ENCODE assay signal across 1 cellular context in the genomic region with DNA sequence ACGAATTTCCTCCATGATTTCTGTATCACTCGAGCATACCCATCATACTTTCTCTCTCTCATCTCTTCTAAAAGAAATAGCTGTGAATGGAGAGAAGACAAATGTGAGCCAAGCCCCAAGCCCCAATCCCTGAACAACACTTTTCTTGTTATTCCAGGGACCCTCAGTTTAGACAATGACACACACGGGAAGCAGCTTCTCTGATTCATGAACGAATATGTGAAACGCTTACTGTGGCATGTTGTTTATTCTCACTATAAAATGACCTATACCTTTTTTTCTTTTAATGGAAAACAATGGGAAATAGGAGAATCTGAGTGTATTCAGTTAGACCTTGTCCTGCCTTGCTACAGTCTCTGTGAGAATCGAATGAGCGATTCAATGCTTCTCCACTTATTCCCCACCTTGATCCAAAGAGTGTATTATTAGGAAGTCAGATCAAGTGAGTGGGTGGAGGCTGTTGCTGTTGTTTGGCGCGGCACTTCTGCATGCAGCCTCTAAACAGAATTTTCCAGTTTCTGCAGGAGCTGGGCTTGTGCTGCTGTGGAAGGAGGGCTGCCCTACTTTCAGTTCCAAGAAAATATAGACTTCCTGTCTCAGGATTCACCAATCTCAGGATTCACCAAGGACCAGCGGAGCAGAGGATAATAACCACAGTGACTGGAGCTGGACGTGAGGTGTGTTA.
TF ChIP-seq lines count a peak whose summit lies in the region.

No MANE protein-coding gene starts in this region.

TF ChIP-seq in IMR-90, 13 proteins besides CTCF, POLR2A, EP300 and RAD21:
- TF ChIP-seq RFX5 (IDR thresholded peaks at IDR 0.05; ENCODE audit: low read depth, low read length): no peak
- no peak for TF ChIP-seq CEBPB (IDR thresholded peaks at IDR 0.05; ENCODE audit: low read depth, low read length)
- no peak for TF ChIP-seq SMC3 (IDR thresholded peaks at IDR 0.05; ENCODE audit: low read depth, low read length)
- no peak for TF ChIP-seq MAFK (IDR thresholded peaks at IDR 0.05; ENCODE audit: low read depth, low read length)
- TF ChIP-seq RCOR1 (IDR thresholded peaks at IDR 0.05; ENCODE audit: insufficient replicate concordance, low read length): no peak
- no peak for TF ChIP-seq MAZ (IDR thresholded peaks at IDR 0.05; ENCODE audit: borderline replicate concordance, low read depth, low read length)
- TF ChIP-seq CHD1 (IDR thresholded peaks at IDR 0.05; ENCODE audit: low read depth, low read length): no peak
- no peak for TF ChIP-seq NFE2L2 (IDR thresholded peaks at IDR 0.05; ENCODE audit: low read depth, low read length)
